In the genomic region with DNA sequence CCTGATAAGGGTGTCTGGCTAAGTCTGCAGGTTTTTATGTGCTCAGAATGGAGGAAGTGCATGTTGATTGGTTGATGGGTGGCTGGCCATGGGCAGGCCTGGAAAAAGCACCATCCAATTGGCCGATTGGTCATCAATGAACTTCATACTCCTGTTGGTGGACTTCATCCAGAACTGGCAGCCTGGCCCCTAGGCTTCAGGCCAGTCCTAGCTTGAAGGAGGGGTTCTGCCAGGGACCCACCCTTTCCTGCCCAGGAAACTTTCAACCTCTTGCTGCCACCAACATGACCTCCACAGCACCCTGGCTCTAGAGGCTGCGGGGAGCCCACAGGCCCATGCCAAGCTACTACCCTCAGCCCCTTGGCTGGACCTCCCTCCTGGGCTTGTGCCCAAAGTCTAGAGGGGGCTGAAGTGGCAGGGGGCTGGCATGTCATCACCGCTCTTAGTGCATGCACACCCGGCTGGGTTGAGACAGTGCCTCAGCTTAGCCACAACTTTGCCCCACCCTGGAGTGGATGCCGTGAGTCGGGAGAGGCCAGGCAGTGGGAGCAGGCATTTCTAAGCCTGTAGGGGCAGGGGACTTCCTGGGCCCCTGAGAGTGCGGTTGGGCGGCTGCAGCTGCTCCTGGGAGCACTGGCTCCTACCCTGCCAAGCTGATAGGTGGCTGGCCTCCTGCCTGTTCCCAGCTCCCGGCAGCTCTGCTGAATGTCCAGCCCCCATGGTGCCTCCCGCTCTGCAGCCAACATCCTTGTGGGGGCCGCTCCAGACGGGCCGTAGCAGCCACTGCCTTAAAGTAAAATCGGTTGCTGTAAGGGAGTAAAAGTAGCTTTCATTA, we compare ENCODE assay signal across 15 cellular contexts. TPM values are rescaled to one million over a fixed set of nuclear protein-coding genes. Genes with fewer than 3 reads are reported as not detected.
DNase-seq lines count a peak whose midpoint lies in the region; ATAC-seq and TF ChIP-seq lines count a peak whose summit lies in the region.
"Had no signal": no experiment of that assay in that cellular context is flagged by ENCODE, and none has a peak within 500 bp of the region (broad histone marks: within the 10 kb centered on the region; RNA-seq: fewer than 3 reads in every experiment).

No MANE protein-coding gene starts in this region.

- no peaks in the 10 kb centered on the region for H3K27me3 ChIP-seq in vagina
- H3K27me3 ChIP-seq: BLaER1 had no signal

- H3K4me1 Mint-ChIP-seq in WTC11 = peaks cover 26% of the 10 kb centered on the region
- H3K4me1 Mint-ChIP-seq in mesothelial cell of epicardium = peaks cover 52% of the 10 kb centered on the region

- H3K4me3 ChIP-seq in fibroblast of villous mesenchyme (ENCODE audit: low read depth, low read length) (no peak overlapping the region), vagina (no peak overlapping the region)
- H3K4me3 ChIP-seq: BLaER1 had no signal

- no peaks in the 10 kb centered on the region for H3K36me3 ChIP-seq in vagina
- H3K36me3 ChIP-seq: BLaER1 had no signal

- H3K36me3 Mint-ChIP-seq in WTC11 (peaks cover 8% of the 10 kb centered on the region), mesothelial cell of epicardium (peaks cover 20% of the 10 kb centered on the region)

- peaks cover 21% of the 10 kb centered on the region for H3K4me1 ChIP-seq in vagina
- H3K4me1 ChIP-seq: BLaER1 had no signal

- TF ChIP-seq POLR2A in vagina (IDR thresholded peaks at IDR 0.05) (no peak), GM18505 (IDR thresholded peaks at IDR 0.05; ENCODE audit: borderline replicate concordance, extremely low read depth, insufficient read depth, insufficient read length) (no peak)

- H3K27ac Mint-ChIP-seq in WTC11 = no peak overlapping the region
- peak overlapping the region; percentile 65 for H3K27ac Mint-ChIP-seq in mesothelial cell of epicardium
- H3K27ac Mint-ChIP-seq: dendritic cell treated with granulocyte-macrophage colony-stimulating factor and Interleukin-4, amounts not matched to agents 40 ng/mL and 50 ng/mL, for 4 days had no signal

- H3K4me3 Mint-ChIP-seq in WTC11 (no peak overlapping the region), mesothelial cell of epicardium (peak overlapping the region; percentile 30)
- H3K4me3 Mint-ChIP-seq: dendritic cell treated with granulocyte-macrophage colony-stimulating factor and Interleukin-4, amounts not matched to agents 40 ng/mL and 50 ng/mL, for 4 days had no signal

- H3K9me3 ChIP-seq in vagina = no peaks in the 10 kb centered on the region
- H3K9me3 ChIP-seq: BLaER1 had no signal

- ATAC-seq in WTC11 = peak; percentile 66
- no peak for ATAC-seq in stimulated activated naive CD8-positive, alpha-beta T cell treated with anti-CD3 and anti-CD28 coated beads, Interleukin-15, Interleukin-2, amounts not matched to agents 100 U/mL and 50 U/mL, for 24 hours
- ATAC-seq in GM18505 (IDR thresholded peaks at IDR 0.05; ENCODE audit: unreplicated experiment) = no peak

- CTCF ChIA-PET in WTC11 (lab: Charles Lee) = interaction anchor here (0.7 kb wide), 1 partner anchor 123 kb away, joined by 3 read pairs; no protein-coding TSS in a partner anchor

- intact Hi-C loops in vagina (cut with DNase I) = no loop called here

- H3K27me3 Mint-ChIP-seq in WTC11 (ENCODE audit: low read depth) (no peaks in the 10 kb centered on the region), mesothelial cell of epicardium (ENCODE audit: low read depth) (no peaks in the 10 kb centered on the region)
- H3K27me3 Mint-ChIP-seq: dendritic cell treated with granulocyte-macrophage colony-stimulating factor and Interleukin-4, amounts not matched to agents 40 ng/mL and 50 ng/mL, for 4 days had no signal

- peak overlapping the region; percentile 50 for H3K27ac ChIP-seq in vagina
- H3K27ac ChIP-seq: BLaER1 had no signal

- POLR2A ChIA-PET in WTC11 (lab: Charles Lee) = no interaction called here

- DNase-seq in WTC11 (ENCODE audit: low spot score) (no peak), fibroblast of villous mesenchyme (ENCODE audit: low read depth) (peak; percentile 71), mesothelial cell of epicardium (ENCODE audit: low spot score in 2 of 2, unreplicated experiment in 2 of 2) (no peak), vagina (ENCODE audit: extremely low spot score in 2 of 2) (no peak), OCI-M2 (lab: John Stamatoyannopoulos, UW; ENCODE audit: unreplicated experiment) (no peak)
- no peak for DNase-seq in stimulated activated naive CD8-positive, alpha-beta T cell treated with anti-CD3 and anti-CD28 coated beads, Interleukin-15, Interleukin-2, amounts not matched to agents 100 U/mL and 50 U/mL, for 24 hours
- DNase-seq: activated CD4-positive, alpha-beta T cell treated with anti-CD3 and anti-CD28 coated beads, Interleukin-2, amount 50 U/mL, for 48 hours; activated T-cell treated with anti-CD3 and anti-CD28 coated beads, Interleukin-2, amount 50 U/mL, for 48 hours; DMS153; kidney glomerular epithelial cell; NCI-H146; stimulated activated CD4-positive, alpha-beta T cell treated with anti-CD3 and anti-CD28 coated beads, Interleukin-1b, Interleukin-23, amount 100 ng/mL, for 48 hours had no signal

- H3K9me3 Mint-ChIP-seq in WTC11 = no peaks in the 10 kb centered on the region; the same call in 1 of the 2 replicates
- H3K9me3 Mint-ChIP-seq in mesothelial cell of epicardium = peaks cover 9% of the 10 kb centered on the region

- TF ChIP-seq CTCF in WTC11 (IDR thresholded peaks at IDR 0.05) (no peak), fibroblast of villous mesenchyme (IDR thresholded peaks at IDR 0.05; ENCODE audit: insufficient read depth, low read depth, low read length) (no peak), mesothelial cell of epicardium (IDR thresholded peaks at IDR 0.05; ENCODE audit: unreplicated experiment) (no peak), vagina (IDR thresholded peaks at IDR 0.05) (no peak)

TF ChIP-seq in WTC11, 78 proteins besides CTCF, POLR2A, EP300 and RAD21:
- TF ChIP-seq IRF2 (CRISPR knock-in tag; IDR thresholded peaks at IDR 0.05; ENCODE audit: borderline replicate concordance, low read depth) (no peak), ATF1 (CRISPR knock-in tag; IDR thresholded peaks at IDR 0.05) (no peak), JAZF1 (CRISPR knock-in tag; IDR thresholded peaks at IDR 0.05) (no peak), FOXK1 (CRISPR knock-in tag; IDR thresholded peaks at IDR 0.05) (no peak), GABPB1 (CRISPR knock-in tag; IDR thresholded peaks at IDR 0.05) (no peak)
- TF ChIP-seq, protein P1, sequence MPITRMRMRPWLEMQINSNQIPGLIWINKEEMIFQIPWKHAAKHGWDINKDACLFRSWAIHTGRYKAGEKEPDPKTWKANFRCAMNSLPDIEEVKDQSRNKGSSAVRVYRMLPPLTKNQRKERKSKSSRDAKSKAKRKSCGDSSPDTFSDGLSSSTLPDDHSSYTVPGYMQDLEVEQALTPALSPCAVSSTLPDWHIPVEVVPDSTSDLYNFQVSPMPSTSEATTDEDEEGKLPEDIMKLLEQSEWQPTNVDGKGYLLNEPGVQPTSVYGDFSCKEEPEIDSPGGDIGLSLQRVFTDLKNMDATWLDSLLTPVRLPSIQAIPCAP (CRISPR knock-in tag; IDR thresholded peaks at IDR 0.05) = no peak
- TF ChIP-seq, protein P2, sequence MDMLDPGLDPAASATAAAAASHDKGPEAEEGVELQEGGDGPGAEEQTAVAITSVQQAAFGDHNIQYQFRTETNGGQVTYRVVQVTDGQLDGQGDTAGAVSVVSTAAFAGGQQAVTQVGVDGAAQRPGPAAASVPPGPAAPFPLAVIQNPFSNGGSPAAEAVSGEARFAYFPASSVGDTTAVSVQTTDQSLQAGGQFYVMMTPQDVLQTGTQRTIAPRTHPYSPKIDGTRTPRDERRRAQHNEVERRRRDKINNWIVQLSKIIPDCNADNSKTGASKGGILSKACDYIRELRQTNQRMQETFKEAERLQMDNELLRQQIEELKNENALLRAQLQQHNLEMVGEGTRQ (CRISPR knock-in tag; IDR thresholded peaks at IDR 0.05) = no peak

RNA-seq across cellular contexts. Expression of a gene that starts 13.2 kb away (rescaled TPM):
- total RNA-seq in WTC11 (2021) (12.2 to 15.6 TPM (median 13.5 TPM) in 3 replicates), fibroblast of villous mesenchyme (4.7 and 6.1 TPM in 2 replicates), mesothelial cell of epicardium (31.6 to 35.9 TPM (median 32.5 TPM) in 3 replicates), vagina (4.7 TPM)

RNA-seq across cellular contexts. Expression of a gene that starts 44.6 kb away (rescaled TPM):
- total RNA-seq in WTC11 (2021) (0.37 to 2.1 TPM (median 0.73 TPM) in 3 replicates), fibroblast of villous mesenchyme (9.0 and 15.1 TPM in 2 replicates), mesothelial cell of epicardium (37.3 to 44.0 TPM (median 42.7 TPM) in 3 replicates), vagina (4.9 TPM)
